1 cellular context compared by ENCODE assay signal in genomic region chr12:8590842-8591545, GRCh38.
TF ChIP-seq lines count a peak whose summit lies in the region.

No MANE protein-coding gene starts in this region.

TF ChIP-seq in GM23338, 12 proteins besides CTCF, POLR2A, EP300 and RAD21 (continued from another document):
- TF ChIP-seq ETS1 (IDR thresholded peaks at IDR 0.05): no peak
